16 cellular contexts compared by ENCODE assay signal in genomic region chr10:116836087-116836486, GRCh38. TPM values are rescaled to one million over a fixed set of nuclear protein-coding genes. Genes with fewer than 3 reads are reported as not detected.
A peak's percentile ranks its signal among the peaks of the same experiment; 100 is the strongest.
DNase-seq lines count a peak whose midpoint lies in the region; ATAC-seq lines count a peak whose summit lies in the region.
"Had no signal": no experiment of that assay in that cellular context is flagged by ENCODE, and none has a peak within 500 bp of the region (broad histone marks: within the 10 kb centered on the region; RNA-seq: fewer than 3 reads in every experiment).

No MANE protein-coding gene starts in this region.

- no peaks in the 10 kb centered on the region for H3K9me3 Mint-ChIP-seq in activated T-cell treated with anti-CD3 and anti-CD28 coated beads, Interleukin-2, amount 50 U/mL, for 24 hours
- no peaks in the 10 kb centered on the region for H3K9me3 Mint-ChIP-seq in activated naive CD4-positive, alpha-beta T cell treated with anti-CD3 and anti-CD28 coated beads, Interleukin-2, amount 50 U/mL, for 72 hours
- H3K9me3 Mint-ChIP-seq: activated naive CD8-positive, alpha-beta T cell treated with anti-CD3 and anti-CD28 coated beads for 36 hours had no signal

- no peak overlapping the region for H3K4me3 Mint-ChIP-seq in activated T-cell treated with anti-CD3 and anti-CD28 coated beads, Interleukin-2, amount 50 U/mL, for 24 hours
- H3K4me3 Mint-ChIP-seq: activated naive CD8-positive, alpha-beta T cell treated with anti-CD3 and anti-CD28 coated beads for 36 hours had no signal

- no peaks in the 10 kb centered on the region for H3K4me1 Mint-ChIP-seq in activated T-cell treated with anti-CD3 and anti-CD28 coated beads, Interleukin-2, amount 50 U/mL, for 24 hours (ENCODE audit: low read depth)
- H3K4me1 Mint-ChIP-seq: activated naive CD8-positive, alpha-beta T cell treated with anti-CD3 and anti-CD28 coated beads for 36 hours had no signal

- H3K27ac Mint-ChIP-seq in activated T-cell treated with anti-CD3 and anti-CD28 coated beads, Interleukin-2, amount 50 U/mL, for 24 hours = no peak overlapping the region
- H3K27ac Mint-ChIP-seq in activated naive CD4-positive, alpha-beta T cell treated with anti-CD3 and anti-CD28 coated beads, Interleukin-2, amount 50 U/mL, for 72 hours = no peak overlapping the region
- H3K27ac Mint-ChIP-seq: activated naive CD8-positive, alpha-beta T cell treated with anti-CD3 and anti-CD28 coated beads for 36 hours had no signal

- H3K27me3 Mint-ChIP-seq in activated T-cell treated with anti-CD3 and anti-CD28 coated beads, Interleukin-2, amount 50 U/mL, for 24 hours = peaks cover 9% of the 10 kb centered on the region

- intact Hi-C loops in left ventricle myocardium superior (cut with micrococcal nuclease) = no loop called here

- no peaks in the 10 kb centered on the region for H3K36me3 Mint-ChIP-seq in activated T-cell treated with anti-CD3 and anti-CD28 coated beads, Interleukin-2, amount 50 U/mL, for 24 hours (ENCODE audit: low read depth)
- H3K36me3 Mint-ChIP-seq in activated naive CD4-positive, alpha-beta T cell treated with anti-CD3 and anti-CD28 coated beads, Interleukin-2, amount 50 U/mL, for 72 hours = no peaks in the 10 kb centered on the region
- H3K36me3 Mint-ChIP-seq: activated naive CD8-positive, alpha-beta T cell treated with anti-CD3 and anti-CD28 coated beads for 36 hours had no signal

- ATAC-seq in left ventricle myocardium superior (peak; percentile 69), HG03135 (IDR thresholded peaks at IDR 0.05; ENCODE audit: unreplicated experiment) (no peak)
- ATAC-seq in activated naive CD4-positive, alpha-beta T cell treated with anti-CD3 and anti-CD28 coated beads, Interleukin-2, amount 50 U/mL, for 72 hours = no peak

- DNase-seq in AG08396 (ENCODE audit: low spot score) = peak; percentile 15
- DNase-seq in NCI-H128 (lab: John Stamatoyannopoulos, UW; ENCODE audit: unreplicated experiment) = peak; percentile 20
- DNase-seq in NCI-H748 (lab: John Stamatoyannopoulos, UW; ENCODE audit: unreplicated experiment) = peak; percentile 87
- peak; percentile 37 for DNase-seq in left ventricle myocardium superior
- no peak for DNase-seq in activated T-cell treated with anti-CD3 and anti-CD28 coated beads, Interleukin-2, amount 50 U/mL, for 24 hours
- no peak for DNase-seq in NCI-H1694 (lab: John Stamatoyannopoulos, UW)
- no peak for DNase-seq in activated naive CD4-positive, alpha-beta T cell treated with anti-CD3 and anti-CD28 coated beads, Interleukin-2, amount 50 U/mL, for 72 hours (ENCODE audit: low spot score in 2 of 2)
- DNase-seq: activated CD4-positive, CD25-positive, alpha-beta regulatory T cell treated with anti-CD3 and anti-CD28 coated beads, Interleukin-2, amount 50 U/mL, for 72 hours; activated naive CD8-positive, alpha-beta T cell treated with anti-CD3 and anti-CD28 coated beads for 36 hours; central memory CD4-positive, alpha-beta T cell; kidney glomerular epithelial cell; MV-4-11; stimulated activated CD8-positive, alpha-beta memory T cell treated with anti-CD3 and anti-CD28 coated beads, Interleukin-4, amount 100 ng/mL, for 48 hours; T-helper 1 cell; tibial artery had no signal

RNA-seq across cellular contexts. Expression of gene ENO4, which starts 13.2 kb away (rescaled TPM):
- 0.64 TPM for total RNA-seq in left ventricle myocardium superior
- total RNA-seq in activated naive CD4-positive, alpha-beta T cell treated with anti-CD3 and anti-CD28 coated beads, Interleukin-2, amount 50 U/mL, for 72 hours = not detected
- total RNA-seq: activated naive CD8-positive, alpha-beta T cell treated with anti-CD3 and anti-CD28 coated beads for 36 hours had no signal

Comparison
In these comparisons a context has a peak if more than half of its experiments do, and no peak if none do; other contexts are left out.
1. DNase-seq: peak in AG08396 (single experiment), NCI-H128 (single experiment), NCI-H748 (single experiment) and left ventricle myocardium superior (single experiment); none in activated T-cell treated with anti-CD3 and anti-CD28 coated beads, Interleukin-2, amount 50 U/mL, for 24 hours (single experiment), NCI-H1694 (single experiment) and activated naive CD4-positive, alpha-beta T cell treated with anti-CD3 and anti-CD28 coated beads, Interleukin-2, amount 50 U/mL, for 72 hours (0 of 2).